Comparison of ENCODE assay signal across 20 cellular contexts in genomic region chr2:53632126-53632460, GRCh38.
DNase-seq lines count a peak whose midpoint lies in the region; ATAC-seq and TF ChIP-seq lines count a peak whose summit lies in the region.
"Had no signal": no experiment of that assay in that cellular context is flagged by ENCODE, and none has a peak within 500 bp of the region (broad histone marks: within the 10 kb centered on the region; RNA-seq: fewer than 3 reads in every experiment).

No MANE protein-coding gene starts in this region.

- H3K9me3 Mint-ChIP-seq in activated naive CD8-positive, alpha-beta T cell treated with anti-CD3 and anti-CD28 coated beads, Interleukin-2, amount 50 U/mL, for 24 hours, result no peaks in the 10 kb centered on the region
- no peaks in the 10 kb centered on the region for H3K9me3 Mint-ChIP-seq in activated naive CD8-positive, alpha-beta T cell treated with anti-CD3 and anti-CD28 coated beads for 36 hours
- no peaks in the 10 kb centered on the region for H3K9me3 Mint-ChIP-seq in HFFc6
- H3K9me3 Mint-ChIP-seq in stimulated activated effector memory CD8-positive, alpha-beta T cell treated with anti-CD3 and anti-CD28 coated beads, Interleukin-12 subunit alpha, Interleukin-12 subunit beta, amount 100 ng/mL, for 72 hours, result no peaks in the 10 kb centered on the region
- H3K9me3 Mint-ChIP-seq: CD4-positive, alpha-beta T cell had no signal

- no peaks in the 10 kb centered on the region for H3K27me3 Mint-ChIP-seq in activated naive CD8-positive, alpha-beta T cell treated with anti-CD3 and anti-CD28 coated beads, Interleukin-2, amount 50 U/mL, for 24 hours
- H3K27me3 Mint-ChIP-seq in activated naive CD8-positive, alpha-beta T cell treated with anti-CD3 and anti-CD28 coated beads for 36 hours, result no peaks in the 10 kb centered on the region
- H3K27me3 Mint-ChIP-seq in HFFc6 (ENCODE audit: insufficient read depth), result peaks cover 2% of the 10 kb centered on the region
- H3K27me3 Mint-ChIP-seq in T-helper 17 cell, result no peaks in the 10 kb centered on the region
- H3K27me3 Mint-ChIP-seq: CD4-positive, alpha-beta T cell had no signal

- no peak for TF ChIP-seq CTCF in HFFc6 (IDR thresholded peaks at IDR 0.05)

- no peak for DNase-seq in activated naive CD8-positive, alpha-beta T cell treated with anti-CD3 and anti-CD28 coated beads, Interleukin-2, amount 50 U/mL, for 24 hours
- DNase-seq in activated naive CD8-positive, alpha-beta T cell treated with anti-CD3 and anti-CD28 coated beads for 36 hours, result no peak
- DNase-seq in HFFc6 (no peak), T-helper 17 cell (no peak)
- DNase-seq in stimulated activated effector memory CD8-positive, alpha-beta T cell treated with anti-CD3 and anti-CD28 coated beads, Interleukin-12 subunit alpha, Interleukin-12 subunit beta, amount 100 ng/mL, for 72 hours (ENCODE audit: low spot score in 2 of 2), result no peak
- no peak for DNase-seq in activated CD4-positive, alpha-beta T cell treated with anti-CD3 and anti-CD28 coated beads for 1 hour
- DNase-seq: AML-193; Caco-2; CD4-positive, alpha-beta T cell; Karpas-422; NCI-H146; NCI-H1930; NCI-H2107; NCI-H524 treated with DMSO at 0.1 percent for 48 hours; PC-9 had no signal

- H3K36me3 Mint-ChIP-seq in activated naive CD8-positive, alpha-beta T cell treated with anti-CD3 and anti-CD28 coated beads, Interleukin-2, amount 50 U/mL, for 24 hours (ENCODE audit: low read depth), result no peaks in the 10 kb centered on the region
- no peaks in the 10 kb centered on the region for H3K36me3 Mint-ChIP-seq in activated naive CD8-positive, alpha-beta T cell treated with anti-CD3 and anti-CD28 coated beads for 36 hours
- H3K36me3 Mint-ChIP-seq in HFFc6 (ENCODE audit: low read depth), result no peaks in the 10 kb centered on the region; the same call in 1 of the 2 replicates
- no peaks in the 10 kb centered on the region for H3K36me3 Mint-ChIP-seq in T-helper 17 cell (ENCODE audit: low read depth)
- H3K36me3 Mint-ChIP-seq in stimulated activated effector memory CD8-positive, alpha-beta T cell treated with anti-CD3 and anti-CD28 coated beads, Interleukin-12 subunit alpha, Interleukin-12 subunit beta, amount 100 ng/mL, for 72 hours, result no peaks in the 10 kb centered on the region

- H3K4me3 Mint-ChIP-seq in activated naive CD8-positive, alpha-beta T cell treated with anti-CD3 and anti-CD28 coated beads, Interleukin-2, amount 50 U/mL, for 24 hours, result no peak overlapping the region
- H3K4me3 Mint-ChIP-seq in activated naive CD8-positive, alpha-beta T cell treated with anti-CD3 and anti-CD28 coated beads for 36 hours, result no peak overlapping the region
- H3K4me3 Mint-ChIP-seq in HFFc6, result peak overlapping the region; percentile 70; the same call in 1 of the 2 replicates
- H3K4me3 Mint-ChIP-seq in T-helper 17 cell, result peak overlapping the region; percentile 52
- no peak overlapping the region for H3K4me3 Mint-ChIP-seq in stimulated activated effector memory CD8-positive, alpha-beta T cell treated with anti-CD3 and anti-CD28 coated beads, Interleukin-12 subunit alpha, Interleukin-12 subunit beta, amount 100 ng/mL, for 72 hours
- H3K4me3 Mint-ChIP-seq: CD4-positive, alpha-beta T cell had no signal

- peaks cover 13% of the 10 kb centered on the region for H3K4me1 Mint-ChIP-seq in activated naive CD8-positive, alpha-beta T cell treated with anti-CD3 and anti-CD28 coated beads, Interleukin-2, amount 50 U/mL, for 24 hours
- H3K4me1 Mint-ChIP-seq in activated naive CD8-positive, alpha-beta T cell treated with anti-CD3 and anti-CD28 coated beads for 36 hours, result peaks cover 9% of the 10 kb centered on the region
- H3K4me1 Mint-ChIP-seq in HFFc6 (ENCODE audit: low read depth), result peaks cover 68% of the 10 kb centered on the region
- H3K4me1 Mint-ChIP-seq in T-helper 17 cell, result peaks cover 11% of the 10 kb centered on the region
- peaks cover 20% of the 10 kb centered on the region for H3K4me1 Mint-ChIP-seq in stimulated activated effector memory CD8-positive, alpha-beta T cell treated with anti-CD3 and anti-CD28 coated beads, Interleukin-12 subunit alpha, Interleukin-12 subunit beta, amount 100 ng/mL, for 72 hours

- peak overlapping the region; percentile 57 for H3K27ac Mint-ChIP-seq in activated naive CD8-positive, alpha-beta T cell treated with anti-CD3 and anti-CD28 coated beads, Interleukin-2, amount 50 U/mL, for 24 hours
- no peak overlapping the region for H3K27ac Mint-ChIP-seq in activated naive CD8-positive, alpha-beta T cell treated with anti-CD3 and anti-CD28 coated beads for 36 hours
- no peak overlapping the region for H3K27ac Mint-ChIP-seq in HFFc6
- peak overlapping the region; percentile 44 for H3K27ac Mint-ChIP-seq in T-helper 17 cell
- H3K27ac Mint-ChIP-seq in stimulated activated effector memory CD8-positive, alpha-beta T cell treated with anti-CD3 and anti-CD28 coated beads, Interleukin-12 subunit alpha, Interleukin-12 subunit beta, amount 100 ng/mL, for 72 hours, result peak overlapping the region; percentile 18
- H3K27ac Mint-ChIP-seq: CD4-positive, alpha-beta T cell had no signal

- H3K9me3 ChIP-seq in T-helper 17 cell (ENCODE audit: control insufficient read depth, low read length, poor library complexity, severe bottlenecking), result no peaks in the 10 kb centered on the region
- H3K9me3 ChIP-seq: A549; BLaER1 treated with 17β-estradiol and CSF1 and Interleukin-3, amounts not matched to agents 10 nM and 100 nM; Caco-2 had no signal

- no peak for ATAC-seq in activated naive CD8-positive, alpha-beta T cell treated with anti-CD3 and anti-CD28 coated beads, Interleukin-2, amount 50 U/mL, for 24 hours
- ATAC-seq in T-helper 17 cell, result peak; percentile 61
- peak; percentile 50 for ATAC-seq in stimulated activated effector memory CD8-positive, alpha-beta T cell treated with anti-CD3 and anti-CD28 coated beads, Interleukin-12 subunit alpha, Interleukin-12 subunit beta, amount 100 ng/mL, for 72 hours
- no peak for ATAC-seq in GM19455 (IDR thresholded peaks at IDR 0.05; ENCODE audit: unreplicated experiment)
- ATAC-seq in GM18907 (IDR thresholded peaks at IDR 0.05; ENCODE audit: unreplicated experiment), result no peak
- ATAC-seq: Right ventricle myocardium inferior had no signal

Comparison
In these comparisons a context has a peak if more than half of its experiments do, and no peak if none do; other contexts are left out.
1. H3K27ac Mint-ChIP-seq: peak in activated naive CD8-positive, alpha-beta T cell treated with anti-CD3 and anti-CD28 coated beads, Interleukin-2, amount 50 U/mL, for 24 hours (single experiment), T-helper 17 cell (single experiment) and stimulated activated effector memory CD8-positive, alpha-beta T cell treated with anti-CD3 and anti-CD28 coated beads, Interleukin-12 subunit alpha, Interleukin-12 subunit beta, amount 100 ng/mL, for 72 hours (single experiment); none in activated naive CD8-positive, alpha-beta T cell treated with anti-CD3 and anti-CD28 coated beads for 36 hours (single experiment) and HFFc6 (single experiment).
2. ATAC-seq: peak in T-helper 17 cell (single experiment) and stimulated activated effector memory CD8-positive, alpha-beta T cell treated with anti-CD3 and anti-CD28 coated beads, Interleukin-12 subunit alpha, Interleukin-12 subunit beta, amount 100 ng/mL, for 72 hours (single experiment); none in activated naive CD8-positive, alpha-beta T cell treated with anti-CD3 and anti-CD28 coated beads, Interleukin-2, amount 50 U/mL, for 24 hours (single experiment), GM19455 (single experiment) and GM18907 (single experiment).
3. H3K4me3 Mint-ChIP-seq: peak in HFFc6 (single experiment) and T-helper 17 cell (single experiment); none in activated naive CD8-positive, alpha-beta T cell treated with anti-CD3 and anti-CD28 coated beads, Interleukin-2, amount 50 U/mL, for 24 hours (single experiment), activated naive CD8-positive, alpha-beta T cell treated with anti-CD3 and anti-CD28 coated beads for 36 hours (single experiment) and stimulated activated effector memory CD8-positive, alpha-beta T cell treated with anti-CD3 and anti-CD28 coated beads, Interleukin-12 subunit alpha, Interleukin-12 subunit beta, amount 100 ng/mL, for 72 hours (single experiment).